In the genomic region with DNA sequence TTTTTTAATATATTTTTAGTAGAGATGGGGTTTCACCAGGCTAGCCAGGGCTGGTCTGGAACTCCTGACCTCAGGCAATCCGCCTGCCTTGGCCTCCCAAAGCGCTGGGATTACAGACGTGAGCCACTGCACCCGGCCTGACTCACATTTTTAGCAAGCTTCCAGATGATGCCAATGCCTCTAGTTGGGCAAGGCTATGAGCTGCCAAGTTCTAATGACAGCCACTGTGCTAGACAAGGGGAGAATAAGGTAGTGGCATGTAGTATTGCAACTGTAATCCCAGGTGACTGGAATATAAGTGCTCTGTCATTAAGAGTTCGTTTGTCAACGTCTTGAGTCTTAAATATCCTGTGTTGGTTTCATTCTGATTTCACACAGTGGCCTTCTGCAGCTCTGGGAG, we compare ENCODE assay signal across 8 cellular contexts.
"Had no signal": no experiment of that assay in that cellular context is flagged by ENCODE, and none has a peak within 500 bp of the region (broad histone marks: within the 10 kb centered on the region; RNA-seq: fewer than 3 reads in every experiment).

No MANE protein-coding gene starts in this region.

- ATAC-seq: HCT116, HepG2 had no signal

- H3K36me3 ChIP-seq: HAP-1 had no signal

- H3K4me3 ChIP-seq: GM23248, HAP-1 had no signal

- H3K9me3 ChIP-seq: HAP-1 had no signal

- DNase-seq: GM23248, GOT3, H7, HFFc6 had no signal

- H3K27ac ChIP-seq: GM23248, HL-60 had no signal
